In the genomic region with DNA sequence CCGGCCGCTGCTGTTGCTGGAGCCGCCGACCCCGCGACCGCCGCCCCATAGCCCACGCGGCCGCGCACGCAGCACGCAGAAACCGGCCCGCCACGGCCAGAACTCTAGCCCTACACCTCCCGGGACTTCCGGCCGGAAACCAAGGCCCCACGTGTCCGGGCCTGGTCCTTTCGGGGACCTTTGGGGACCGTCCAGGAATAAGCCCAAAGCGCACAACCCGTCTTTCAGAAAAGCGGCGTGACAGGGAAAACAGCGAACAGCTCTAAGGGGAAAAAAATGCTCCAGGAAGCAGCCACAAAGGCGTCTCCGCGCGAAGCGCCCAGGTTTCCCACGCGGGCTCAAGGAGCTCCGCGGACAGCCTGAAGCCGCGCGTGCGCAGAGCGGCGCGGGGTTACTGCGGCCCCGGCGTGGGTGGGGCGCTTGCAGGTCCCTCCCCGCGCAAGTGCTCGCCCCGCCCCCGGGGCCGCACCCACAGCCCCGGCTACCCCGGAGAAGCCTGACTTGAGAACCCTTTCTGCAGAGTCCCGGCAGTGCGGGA, we compare ENCODE assay signal across 8 cellular contexts. TPM values are rescaled to one million over a fixed set of nuclear protein-coding genes. Genes with fewer than 3 reads are reported as not detected.
DNase-seq lines count a peak whose midpoint lies in the region; ATAC-seq and TF ChIP-seq lines count a peak whose summit lies in the region.

A gene (minus strand): TSS at position 114 of the 538 bp plus-strand sequence. CDS start 65 bp downstream, at position 49.
A gene with protein sequence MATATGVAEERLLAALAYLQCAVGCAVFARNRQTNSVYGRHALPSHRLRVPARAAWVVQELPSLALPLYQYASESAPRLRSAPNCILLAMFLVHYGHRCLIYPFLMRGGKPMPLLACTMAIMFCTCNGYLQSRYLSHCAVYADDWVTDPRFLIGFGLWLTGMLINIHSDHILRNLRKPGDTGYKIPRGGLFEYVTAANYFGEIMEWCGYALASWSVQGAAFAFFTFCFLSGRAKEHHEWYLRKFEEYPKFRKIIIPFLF (plus strand): TSS at position 510 of the 538 bp plus-strand sequence. CDS start 137 bp downstream, outside the sequence.

- H3K27ac ChIP-seq in epithelial cell of prostate: peak within 1 kb of the TSS; percentile 80

- peak; percentile 90 for DNase-seq in DMS153 (lab: John Stamatoyannopoulos, UW)
- DNase-seq in OCI-M2 (lab: John Stamatoyannopoulos, UW; ENCODE audit: unreplicated experiment): peak; percentile 30
- peak; percentile 85 for DNase-seq in activated T-cell treated with anti-CD3 and anti-CD28 coated beads for 4 hours
- peak; percentile 64 for DNase-seq in epithelial cell of prostate (ENCODE audit: low read depth, low spot score)
- DNase-seq in mucosa of gallbladder (ENCODE audit: low spot score): peak; percentile 88
- DNase-seq in stimulated activated CD8-positive, alpha-beta memory T cell treated with anti-CD3 and anti-CD28 coated beads, Interleukin-4, amount 100 ng/mL, for 24 hours (ENCODE audit: low read depth): peak; percentile 88

- no peak for TF ChIP-seq RAD21 in Ishikawa (IDR thresholded peaks at IDR 0.05; ENCODE audit: low read depth)

- TF ChIP-seq EP300 in Ishikawa (IDR thresholded peaks at IDR 0.05; ENCODE audit: borderline replicate concordance): no peak

- peak; percentile 87 for ATAC-seq in GM21619 (IDR thresholded peaks at IDR 0.05; ENCODE audit: unreplicated experiment)

TF ChIP-seq in Ishikawa, 13 proteins besides CTCF, POLR2A, EP300 and RAD21:
- TF ChIP-seq NFIC (IDR thresholded peaks at IDR 0.05): no peak
- TF ChIP-seq TAF1 (IDR thresholded peaks at IDR 0.05; ENCODE audit: low read depth): 0 out of 2 replicates have a peak, but pooled peaks have one; percentile 26
- no peak for TF ChIP-seq TEAD4 (IDR thresholded peaks at IDR 0.05)
- TF ChIP-seq, protein P1, sequence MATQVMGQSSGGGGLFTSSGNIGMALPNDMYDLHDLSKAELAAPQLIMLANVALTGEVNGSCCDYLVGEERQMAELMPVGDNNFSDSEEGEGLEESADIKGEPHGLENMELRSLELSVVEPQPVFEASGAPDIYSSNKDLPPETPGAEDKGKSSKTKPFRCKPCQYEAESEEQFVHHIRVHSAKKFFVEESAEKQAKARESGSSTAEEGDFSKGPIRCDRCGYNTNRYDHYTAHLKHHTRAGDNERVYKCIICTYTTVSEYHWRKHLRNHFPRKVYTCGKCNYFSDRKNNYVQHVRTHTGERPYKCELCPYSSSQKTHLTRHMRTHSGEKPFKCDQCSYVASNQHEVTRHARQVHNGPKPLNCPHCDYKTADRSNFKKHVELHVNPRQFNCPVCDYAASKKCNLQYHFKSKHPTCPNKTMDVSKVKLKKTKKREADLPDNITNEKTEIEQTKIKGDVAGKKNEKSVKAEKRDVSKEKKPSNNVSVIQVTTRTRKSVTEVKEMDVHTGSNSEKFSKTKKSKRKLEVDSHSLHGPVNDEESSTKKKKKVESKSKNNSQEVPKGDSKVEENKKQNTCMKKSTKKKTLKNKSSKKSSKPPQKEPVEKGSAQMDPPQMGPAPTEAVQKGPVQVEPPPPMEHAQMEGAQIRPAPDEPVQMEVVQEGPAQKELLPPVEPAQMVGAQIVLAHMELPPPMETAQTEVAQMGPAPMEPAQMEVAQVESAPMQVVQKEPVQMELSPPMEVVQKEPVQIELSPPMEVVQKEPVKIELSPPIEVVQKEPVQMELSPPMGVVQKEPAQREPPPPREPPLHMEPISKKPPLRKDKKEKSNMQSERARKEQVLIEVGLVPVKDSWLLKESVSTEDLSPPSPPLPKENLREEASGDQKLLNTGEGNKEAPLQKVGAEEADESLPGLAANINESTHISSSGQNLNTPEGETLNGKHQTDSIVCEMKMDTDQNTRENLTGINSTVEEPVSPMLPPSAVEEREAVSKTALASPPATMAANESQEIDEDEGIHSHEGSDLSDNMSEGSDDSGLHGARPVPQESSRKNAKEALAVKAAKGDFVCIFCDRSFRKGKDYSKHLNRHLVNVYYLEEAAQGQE (IDR thresholded peaks at IDR 0.05; ENCODE audit: low read depth): no peak
- TF ChIP-seq, protein P2, sequence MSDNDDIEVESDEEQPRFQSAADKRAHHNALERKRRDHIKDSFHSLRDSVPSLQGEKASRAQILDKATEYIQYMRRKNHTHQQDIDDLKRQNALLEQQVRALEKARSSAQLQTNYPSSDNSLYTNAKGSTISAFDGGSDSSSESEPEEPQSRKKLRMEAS (IDR thresholded peaks at IDR 0.05): peak; percentile 85
- TF ChIP-seq FOXM1 (IDR thresholded peaks at IDR 0.05; ENCODE audit: borderline replicate concordance, low read depth): no peak
- TF ChIP-seq CEBPB (IDR thresholded peaks at IDR 0.05): no peak
- no peak for TF ChIP-seq CREB1 (IDR thresholded peaks at IDR 0.05; ENCODE audit: low read depth)
- no peak for TF ChIP-seq YY1 (IDR thresholded peaks at IDR 0.05; ENCODE audit: low read depth)
- TF ChIP-seq, protein P3, sequence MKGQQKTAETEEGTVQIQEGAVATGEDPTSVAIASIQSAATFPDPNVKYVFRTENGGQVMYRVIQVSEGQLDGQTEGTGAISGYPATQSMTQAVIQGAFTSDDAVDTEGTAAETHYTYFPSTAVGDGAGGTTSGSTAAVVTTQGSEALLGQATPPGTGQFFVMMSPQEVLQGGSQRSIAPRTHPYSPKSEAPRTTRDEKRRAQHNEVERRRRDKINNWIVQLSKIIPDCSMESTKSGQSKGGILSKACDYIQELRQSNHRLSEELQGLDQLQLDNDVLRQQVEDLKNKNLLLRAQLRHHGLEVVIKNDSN (IDR thresholded peaks at IDR 0.05): peak; percentile 98
- no peak; the same call in 1 of the 2 replicates for TF ChIP-seq EGR1 (IDR thresholded peaks at IDR 0.05)
- TF ChIP-seq ZBTB7A (IDR thresholded peaks at IDR 0.05; ENCODE audit: low read depth): no peak
- TF ChIP-seq TCF12 (IDR thresholded peaks at IDR 0.05; ENCODE audit: low read depth): no peak

RNA-seq across cellular contexts. Expression of the first gene that starts in this region (rescaled TPM):
- 37.1 TPM for total RNA-seq in mucosa of gallbladder

RNA-seq across cellular contexts. Expression of the second gene that starts in this region (rescaled TPM):
- 12.8 TPM for total RNA-seq in mucosa of gallbladder

Comparison
In these comparisons a context has a peak if more than half of its experiments do, and no peak if none do; other contexts are left out.
1. Peak in every context shown above with its lines: DNase-seq, ATAC-seq and H3K27ac ChIP-seq.
2. DNase-seq: peak in every context shown above with its lines; median percentile 90 in DMS153; 88 in mucosa of gallbladder; 88 in stimulated activated CD8-positive, alpha-beta memory T cell treated with anti-CD3 and anti-CD28 coated beads, Interleukin-4, amount 100 ng/mL, for 24 hours; 85 in activated T-cell treated with anti-CD3 and anti-CD28 coated beads for 4 hours; 64 in epithelial cell of prostate; 30 in OCI-M2.